12 cellular contexts compared by ENCODE assay signal in the genomic region with DNA sequence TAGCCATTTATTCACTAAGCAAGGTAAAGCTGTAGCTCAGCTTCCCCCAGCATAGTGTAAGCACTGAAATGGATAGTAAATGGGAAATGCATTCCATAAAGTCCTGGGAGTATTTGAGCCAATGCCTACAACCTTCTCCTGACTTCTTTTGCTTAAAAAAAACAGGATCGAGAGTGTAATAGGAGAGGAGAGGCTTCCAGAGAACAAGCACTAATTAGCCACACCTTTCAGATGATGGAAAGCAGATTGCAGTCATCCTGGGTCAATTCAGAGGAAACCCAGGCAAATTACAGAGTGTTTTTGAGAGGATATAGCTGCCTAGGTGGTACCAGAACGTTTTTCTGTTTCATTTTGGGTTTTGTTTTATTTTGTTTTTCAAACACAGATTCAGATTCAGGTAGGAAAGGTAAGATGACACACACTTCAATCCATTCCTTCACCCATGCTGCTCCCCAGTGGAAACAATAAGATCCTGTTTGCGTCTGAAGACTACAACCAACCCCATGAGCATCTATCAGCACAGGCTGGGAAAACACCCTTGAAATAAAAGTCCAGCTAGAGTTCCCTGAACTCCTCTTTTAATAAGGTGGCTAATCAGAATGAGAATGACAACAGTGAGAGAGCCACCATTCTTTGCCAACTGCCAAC.
DNase-seq lines count a peak whose midpoint lies in the region; ATAC-seq and TF ChIP-seq lines count a peak whose summit lies in the region.
"Had no signal": no experiment of that assay in that cellular context is flagged by ENCODE, and none has a peak within 500 bp of the region (broad histone marks: within the 10 kb centered on the region; RNA-seq: fewer than 3 reads in every experiment).

No MANE protein-coding gene starts in this region.

- TF ChIP-seq CTCF in RWPE1 (conservative IDR thresholded peaks at IDR 0.05; ENCODE audit: low read depth) (no peak), fibroblast of the aortic adventitia (IDR thresholded peaks at IDR 0.05; ENCODE audit: insufficient read depth, low read length) (no peak), colonic mucosa (IDR thresholded peaks at IDR 0.05) (no peak)

- H3K9ac ChIP-seq in skeletal muscle tissue (ENCODE audit: low read depth in 1 of 3, low read length in 3 of 3): no peak overlapping the region
- H3K9ac ChIP-seq in colonic mucosa (ENCODE audit: low read depth in 2 of 2, low read length in 2 of 2): no peak overlapping the region
- H3K9ac ChIP-seq: SK-N-SH had no signal

- H3K27me3 ChIP-seq in skeletal muscle tissue (ENCODE audit: control insufficient read depth in 3 of 3, insufficient read depth in 3 of 3, low read length in 3 of 3) (peaks cover 0 to 11% (median 4%) of the 10 kb centered on the region in 3 donors), colonic mucosa (no peaks in the 10 kb centered on the region)

- POLR2A ChIA-PET in RWPE1 (lab: Yijun Ruan, JAX; ENCODE audit: low non-redundant PET): no interaction called here

- CTCF ChIA-PET in RWPE1 (lab: Yijun Ruan, JAX): interaction anchor here (0.8 to 1.7 kb wide), 3 partner anchors 12 to 1097 kb away, joined by 3 to 4 read pairs (median 3); no protein-coding TSS in a partner anchor

- no peaks in the 10 kb centered on the region for H3K9me3 ChIP-seq in skeletal muscle tissue (ENCODE audit: control insufficient read depth in 3 of 3, low read length in 3 of 3)
- no peaks in the 10 kb centered on the region for H3K9me3 ChIP-seq in colonic mucosa
- H3K9me3 ChIP-seq: SK-N-SH had no signal

- H3K27ac ChIP-seq in RWPE1 (no peak overlapping the region), skeletal muscle tissue (ENCODE audit: low read depth, low read length) (peak overlapping the region; percentile 66), colonic mucosa (no peak overlapping the region)

- no peaks in the 10 kb centered on the region for H3K36me3 ChIP-seq in skeletal muscle tissue (ENCODE audit: control insufficient read depth in 3 of 3, insufficient read depth in 3 of 3, low read length in 3 of 3)
- no peaks in the 10 kb centered on the region for H3K36me3 ChIP-seq in colonic mucosa

- no peak for DNase-seq in Right ventricle myocardium superior
- no peak for DNase-seq in Right ventricle myocardium inferior (ENCODE audit: missing footprints)
- peak; percentile 33 for DNase-seq in RWPE1 (ENCODE audit: low spot score)
- peak; percentile 23 for DNase-seq in fibroblast of the aortic adventitia (ENCODE audit: low read depth)
- DNase-seq in SW 1271 (lab: John Stamatoyannopoulos, UW): no peak
- DNase-seq in colonic mucosa: no peak
- DNase-seq: posterior cingulate gyrus; SK-N-SH; stimulated activated naive CD4-positive, alpha-beta T cell treated with Interleukin-2 at 50 U/mL for 16 hours had no signal

- ATAC-seq in Right ventricle myocardium superior (ENCODE audit: poor library complexity): peak; percentile 8
- no peak for ATAC-seq in Right ventricle myocardium inferior
- no peak for ATAC-seq in HG02588 (IDR thresholded peaks at IDR 0.05; ENCODE audit: unreplicated experiment)
- ATAC-seq: activated CD4-positive, CD25-positive, alpha-beta regulatory T cell treated with anti-CD3 and anti-CD28 coated beads, Interleukin-2, amount 50 U/mL, for 24 hours had no signal

- H3K4me3 ChIP-seq in fibroblast of the aortic adventitia (ENCODE audit: low read depth, low read length): no peak overlapping the region
- peak overlapping the region in 1 of 3 donors; percentile 16 for H3K4me3 ChIP-seq in skeletal muscle tissue (ENCODE audit: low read length in 3 of 3)
- H3K4me3 ChIP-seq in colonic mucosa: no peak overlapping the region

- intact Hi-C loops in Right ventricle myocardium superior (cut with DNase I): no loop called here
- intact Hi-C loops in Right ventricle myocardium inferior (cut with DNase I): loop anchor here (5.0 to 10.0 kb wide), 2 partner anchors 76 to 404 kb away; partner anchors contain the start of gene PCSK5
- intact Hi-C loops in colonic mucosa (cut with DNase I): loop anchor here (10.0 kb wide), 1 partner anchor 434 kb away; no protein-coding TSS in a partner anchor

- H3K4me1 ChIP-seq in skeletal muscle tissue (ENCODE audit: control insufficient read depth in 3 of 3, insufficient read depth in 3 of 3, low read length in 3 of 3) (peaks cover 0 to 13% (median 4%) of the 10 kb centered on the region in 3 donors), colonic mucosa (no peaks in the 10 kb centered on the region)

Comparison
In these comparisons a context has a peak if more than half of its experiments do, and no peak if none do; other contexts are left out.
1. DNase-seq: peak in RWPE1 (single experiment) and fibroblast of the aortic adventitia (single experiment); none in Right ventricle myocardium superior (single experiment), Right ventricle myocardium inferior (single experiment), SW 1271 (0 of 2) and colonic mucosa (single experiment).